Comparison of ENCODE assay signal across 39 cellular contexts in the genomic region with DNA sequence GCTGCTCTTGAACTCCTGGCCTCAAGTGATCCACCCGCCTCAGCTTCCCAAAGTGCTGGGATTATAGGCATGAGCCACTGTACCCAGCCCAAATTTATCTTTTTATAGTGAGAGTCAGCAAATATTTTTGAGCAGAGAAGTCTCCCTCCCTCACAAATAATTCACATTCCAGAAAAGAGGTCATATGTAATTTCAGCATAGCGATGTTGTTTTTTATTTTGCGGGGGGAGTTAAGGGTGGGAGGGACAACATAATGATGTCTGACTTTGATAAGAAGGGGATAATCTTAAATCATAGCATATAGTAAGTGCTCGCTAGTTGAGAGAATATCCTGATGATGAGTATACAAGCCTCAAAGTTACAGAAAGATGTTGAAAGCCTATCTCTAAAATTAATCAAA.
"Had no signal": no experiment of that assay in that cellular context is flagged by ENCODE, and none has a peak within 500 bp of the region (broad histone marks: within the 10 kb centered on the region; RNA-seq: fewer than 3 reads in every experiment).

No MANE protein-coding gene starts in this region.

- H3K9me3 Mint-ChIP-seq: activated CD4-positive, alpha-beta memory T cell treated with anti-CD3 and anti-CD28 coated beads, Interleukin-2, amount 10 ng/mL, durations not matched to agents 7 days and 5 days; activated CD4-positive, alpha-beta T cell treated with anti-CD3 and anti-CD28 coated beads, Interleukin-2, amount 10 ng/mL, durations not matched to agents 7 days and 5 days; activated naive CD4-positive, alpha-beta T cell treated with anti-CD3 and anti-CD28 coated beads, Interleukin-2, amount 10 ng/mL, durations not matched to agents 7 days and 5 days; activated naive CD4-positive, alpha-beta T cell treated with anti-CD3 and anti-CD28 coated beads, Interleukin-2, amount 50 U/mL, for 24 hours; activated T-cell treated with anti-CD3 and anti-CD28 coated beads, Interleukin-2, amount 50 U/mL, for 4 hours; activated T-helper 2 cell treated with anti-CD3 and anti-CD28 coated beads, Interferon-gamma antibody, Interleukin-2, Interleukin-4, amounts not matched to agents 10 μg/mL and 5 μg/mL and 100 μg/mL, durations not matched to agents 14 hours and 24 hours and 36 hours; T-helper 1 cell treated with Interleukin-12 subunit alpha and Interleukin-12 subunit beta and Interleukin-4 antibody, amounts not matched to agents 30 μg/mL and 1 μg/mL, for 36 hours; T-helper 2 cell treated with Interferon-gamma antibody and Interleukin-4, amounts not matched to agents 5 μg/mL and 100 μg/mL, for 36 hours; WTC11 had no signal

- FAIRE-seq: astrocyte, TTC549 had no signal

- H3K27me3 ChIP-seq: body of pancreas, brain microvascular endothelial cell, breast epithelium had no signal

- H3K36me3 ChIP-seq: brain microvascular endothelial cell, breast epithelium, WERI-Rb-1 had no signal

- DNase-seq: activated CD4-positive, alpha-beta memory T cell treated with anti-CD3 and anti-CD28 coated beads, Interleukin-2, amount 10 ng/mL, durations not matched to agents 7 days and 5 days; activated CD4-positive, alpha-beta T cell treated with anti-CD3 and anti-CD28 coated beads for 1 hour; activated CD4-positive, alpha-beta T cell treated with anti-CD3 and anti-CD28 coated beads for 36 hours; activated CD4-positive, alpha-beta T cell treated with anti-CD3 and anti-CD28 coated beads for 48 hours; activated CD4-positive, alpha-beta T cell treated with anti-CD3 and anti-CD28 coated beads, Interleukin-2, amount 10 ng/mL, durations not matched to agents 7 days and 5 days; activated CD4-positive, alpha-beta T cell treated with anti-CD3 and anti-CD28 coated beads, Interleukin-2, amount 50 U/mL, for 48 hours; activated CD4-positive, CD25-positive, alpha-beta regulatory T cell; activated CD8-positive, alpha-beta memory T cell treated with anti-CD3 and anti-CD28 coated beads for 24 hours; activated CD8-positive, alpha-beta memory T cell treated with anti-CD3 and anti-CD28 coated beads, Interleukin-2, amount 10 ng/mL, durations not matched to agents 7 days and 5 days; activated CD8-positive, alpha-beta T cell treated with anti-CD3 and anti-CD28 coated beads, Interleukin-2, amount 10 ng/mL, durations not matched to agents 7 days and 5 days; activated effector memory CD4-positive, alpha-beta T cell treated with Interleukin-2 at 50 U/mL for 16 hours; activated gamma-delta T cell; activated naive CD4-positive, alpha-beta T cell treated with anti-CD3 and anti-CD28 coated beads, Interleukin-2, amount 10 ng/mL, durations not matched to agents 7 days and 5 days; activated naive CD4-positive, alpha-beta T cell treated with Interleukin-2 at 50 U/mL for 16 hours; activated naive CD8-positive, alpha-beta T cell treated with anti-CD3 and anti-CD28 coated beads, Interleukin-2, amount 10 ng/mL, durations not matched to agents 7 days and 5 days; activated naive CD8-positive, alpha-beta T cell treated with anti-CD3 and anti-CD28 coated beads, Interleukin-2, amount 50 U/mL, for 24 hours; activated T-cell treated with anti-CD3 and anti-CD28 coated beads for 4 hours; activated T-cell treated with anti-CD3 and anti-CD28 coated beads, Interleukin-2, amount 50 U/mL, for 1 hour; activated T-cell treated with anti-CD3 and anti-CD28 coated beads, Interleukin-2, amount 50 U/mL, for 4 hours; amniotic stem cell; aorta; body of pancreas; brain microvascular endothelial cell; central memory CD4-positive, alpha-beta T cell; SW 1271; T-helper 1 cell; T-helper 2 cell; T-helper 9 cell; WERI-Rb-1 had no signal

- H3K4me3 ChIP-seq: body of pancreas, breast epithelium had no signal

- H3K4me3 Mint-ChIP-seq: activated CD4-positive, alpha-beta memory T cell treated with anti-CD3 and anti-CD28 coated beads, Interleukin-2, amount 10 ng/mL, durations not matched to agents 7 days and 5 days; activated CD4-positive, alpha-beta T cell treated with anti-CD3 and anti-CD28 coated beads for 36 hours; activated CD4-positive, alpha-beta T cell treated with anti-CD3 and anti-CD28 coated beads, Interleukin-2, amount 10 ng/mL, durations not matched to agents 7 days and 5 days; activated CD8-positive, alpha-beta memory T cell treated with anti-CD3 and anti-CD28 coated beads, Interleukin-2, amount 10 ng/mL, durations not matched to agents 7 days and 5 days; activated CD8-positive, alpha-beta T cell treated with anti-CD3 and anti-CD28 coated beads, Interleukin-2, amount 10 ng/mL, durations not matched to agents 7 days and 5 days; activated naive CD4-positive, alpha-beta T cell treated with anti-CD3 and anti-CD28 coated beads, Interleukin-2, amount 10 ng/mL, durations not matched to agents 7 days and 5 days; activated naive CD4-positive, alpha-beta T cell treated with anti-CD3 and anti-CD28 coated beads, Interleukin-2, amount 50 U/mL, for 24 hours; activated naive CD8-positive, alpha-beta T cell; activated naive CD8-positive, alpha-beta T cell treated with anti-CD3 and anti-CD28 coated beads, Interleukin-2, amount 10 ng/mL, durations not matched to agents 7 days and 5 days; activated naive CD8-positive, alpha-beta T cell treated with anti-CD3 and anti-CD28 coated beads, Interleukin-2, amount 50 U/mL, for 24 hours; activated T-cell treated with anti-CD3 and anti-CD28 coated beads, Interleukin-2, amount 50 U/mL, for 4 hours; T-helper 1 cell treated with Interleukin-12 subunit alpha and Interleukin-12 subunit beta and Interleukin-4 antibody, amounts not matched to agents 30 μg/mL and 1 μg/mL, for 36 hours; T-helper 2 cell treated with Interferon-gamma antibody and Interleukin-4, amounts not matched to agents 5 μg/mL and 100 μg/mL, for 36 hours; WTC11 had no signal

- ATAC-seq: activated CD4-positive, alpha-beta T cell treated with anti-CD3 and anti-CD28 coated beads for 36 hours; activated CD4-positive, CD25-positive, alpha-beta regulatory T cell treated with anti-CD3 and anti-CD28 coated beads, Interleukin-2, amount 50 U/mL, for 24 hours; activated CD8-positive, alpha-beta memory T cell treated with anti-CD3 and anti-CD28 coated beads, Interleukin-2, amount 10 ng/mL, durations not matched to agents 7 days and 5 days; activated CD8-positive, alpha-beta T cell treated with anti-CD3 and anti-CD28 coated beads, Interleukin-2, amount 10 ng/mL, durations not matched to agents 7 days and 5 days; activated naive CD8-positive, alpha-beta T cell treated with anti-CD3 and anti-CD28 coated beads, Interleukin-2, amount 50 U/mL, for 24 hours; activated T-cell treated with anti-CD3 and anti-CD28 coated beads, Interleukin-2, amount 50 U/mL, for 4 hours; body of pancreas; WTC11 had no signal

- H3K4me1 ChIP-seq: body of pancreas, breast epithelium had no signal

- H3K27ac ChIP-seq: body of pancreas, brain microvascular endothelial cell, breast epithelium, WERI-Rb-1 had no signal

- H3K27ac Mint-ChIP-seq: activated CD4-positive, alpha-beta memory T cell treated with anti-CD3 and anti-CD28 coated beads, Interleukin-2, amount 10 ng/mL, durations not matched to agents 7 days and 5 days; activated CD4-positive, alpha-beta T cell treated with anti-CD3 and anti-CD28 coated beads for 36 hours; activated CD4-positive, alpha-beta T cell treated with anti-CD3 and anti-CD28 coated beads, Interleukin-2, amount 10 ng/mL, durations not matched to agents 7 days and 5 days; activated CD8-positive, alpha-beta memory T cell treated with anti-CD3 and anti-CD28 coated beads, Interleukin-2, amount 10 ng/mL, durations not matched to agents 7 days and 5 days; activated CD8-positive, alpha-beta T cell treated with anti-CD3 and anti-CD28 coated beads, Interleukin-2, amount 10 ng/mL, durations not matched to agents 7 days and 5 days; activated naive CD4-positive, alpha-beta T cell treated with anti-CD3 and anti-CD28 coated beads, Interleukin-2, amount 10 ng/mL, durations not matched to agents 7 days and 5 days; activated naive CD4-positive, alpha-beta T cell treated with anti-CD3 and anti-CD28 coated beads, Interleukin-2, amount 50 U/mL, for 24 hours; activated naive CD8-positive, alpha-beta T cell; activated naive CD8-positive, alpha-beta T cell treated with anti-CD3 and anti-CD28 coated beads, Interleukin-2, amount 10 ng/mL, durations not matched to agents 7 days and 5 days; activated naive CD8-positive, alpha-beta T cell treated with anti-CD3 and anti-CD28 coated beads, Interleukin-2, amount 50 U/mL, for 24 hours; activated T-helper 2 cell treated with anti-CD3 and anti-CD28 coated beads, Interferon-gamma antibody, Interleukin-2, Interleukin-4, amounts not matched to agents 10 μg/mL and 5 μg/mL and 100 μg/mL, durations not matched to agents 14 hours and 24 hours and 36 hours; T-helper 1 cell treated with Interleukin-12 subunit alpha and Interleukin-12 subunit beta and Interleukin-4 antibody, amounts not matched to agents 30 μg/mL and 1 μg/mL, for 36 hours; T-helper 2 cell treated with Interferon-gamma antibody and Interleukin-4, amounts not matched to agents 5 μg/mL and 100 μg/mL, for 36 hours; WTC11 had no signal

- H3K27me3 Mint-ChIP-seq: activated CD4-positive, alpha-beta memory T cell treated with anti-CD3 and anti-CD28 coated beads, Interleukin-2, amount 10 ng/mL, durations not matched to agents 7 days and 5 days; activated CD4-positive, alpha-beta T cell treated with anti-CD3 and anti-CD28 coated beads, Interleukin-2, amount 10 ng/mL, durations not matched to agents 7 days and 5 days; activated CD8-positive, alpha-beta memory T cell treated with anti-CD3 and anti-CD28 coated beads, Interleukin-2, amount 10 ng/mL, durations not matched to agents 7 days and 5 days; activated naive CD4-positive, alpha-beta T cell treated with anti-CD3 and anti-CD28 coated beads, Interleukin-2, amount 10 ng/mL, durations not matched to agents 7 days and 5 days; activated naive CD4-positive, alpha-beta T cell treated with anti-CD3 and anti-CD28 coated beads, Interleukin-2, amount 50 U/mL, for 24 hours; activated naive CD8-positive, alpha-beta T cell; activated naive CD8-positive, alpha-beta T cell treated with anti-CD3 and anti-CD28 coated beads, Interleukin-2, amount 10 ng/mL, durations not matched to agents 7 days and 5 days; activated naive CD8-positive, alpha-beta T cell treated with anti-CD3 and anti-CD28 coated beads, Interleukin-2, amount 50 U/mL, for 24 hours had no signal

- H3K36me3 Mint-ChIP-seq: activated CD8-positive, alpha-beta memory T cell treated with anti-CD3 and anti-CD28 coated beads, Interleukin-2, amount 10 ng/mL, durations not matched to agents 7 days and 5 days; activated naive CD4-positive, alpha-beta T cell treated with anti-CD3 and anti-CD28 coated beads, Interleukin-2, amount 10 ng/mL, durations not matched to agents 7 days and 5 days; activated naive CD4-positive, alpha-beta T cell treated with anti-CD3 and anti-CD28 coated beads, Interleukin-2, amount 50 U/mL, for 24 hours; activated naive CD8-positive, alpha-beta T cell; activated naive CD8-positive, alpha-beta T cell treated with anti-CD3 and anti-CD28 coated beads, Interleukin-2, amount 10 ng/mL, durations not matched to agents 7 days and 5 days; WTC11 had no signal

- H3K9me3 ChIP-seq: body of pancreas, breast epithelium had no signal

- H3K4me1 Mint-ChIP-seq: activated CD4-positive, alpha-beta memory T cell treated with anti-CD3 and anti-CD28 coated beads, Interleukin-2, amount 10 ng/mL, durations not matched to agents 7 days and 5 days; activated CD4-positive, alpha-beta T cell treated with anti-CD3 and anti-CD28 coated beads for 36 hours; activated CD4-positive, alpha-beta T cell treated with anti-CD3 and anti-CD28 coated beads, Interleukin-2, amount 10 ng/mL, durations not matched to agents 7 days and 5 days; activated CD8-positive, alpha-beta memory T cell treated with anti-CD3 and anti-CD28 coated beads, Interleukin-2, amount 10 ng/mL, durations not matched to agents 7 days and 5 days; activated naive CD4-positive, alpha-beta T cell treated with anti-CD3 and anti-CD28 coated beads, Interleukin-2, amount 10 ng/mL, durations not matched to agents 7 days and 5 days; activated naive CD4-positive, alpha-beta T cell treated with anti-CD3 and anti-CD28 coated beads, Interleukin-2, amount 50 U/mL, for 24 hours; activated naive CD8-positive, alpha-beta T cell treated with anti-CD3 and anti-CD28 coated beads, Interleukin-2, amount 10 ng/mL, durations not matched to agents 7 days and 5 days; activated naive CD8-positive, alpha-beta T cell treated with anti-CD3 and anti-CD28 coated beads, Interleukin-2, amount 50 U/mL, for 24 hours; WTC11 had no signal
